In genomic region chr16:53061256-53061655, GRCh38 we compare ENCODE assay signal across 10 cellular contexts. TPM values are rescaled to one million over a fixed set of nuclear protein-coding genes. Genes with fewer than 3 reads are reported as not detected.
A peak's percentile ranks its signal among the peaks of the same experiment; 100 is the strongest.
DNase-seq lines count a peak whose midpoint lies in the region; ATAC-seq and TF ChIP-seq lines count a peak whose summit lies in the region.
"Had no signal": no experiment of that assay in that cellular context is flagged by ENCODE, and none has a peak within 500 bp of the region (broad histone marks: within the 10 kb centered on the region; RNA-seq: fewer than 3 reads in every experiment).

No MANE protein-coding gene starts in this region.

- ATAC-seq in GM19372 (IDR thresholded peaks at IDR 0.05; ENCODE audit: low read depth, unreplicated experiment), result peak; percentile 8
- ATAC-seq in HG03095 (IDR thresholded peaks at IDR 0.05; ENCODE audit: unreplicated experiment), result peak; percentile 29
- ATAC-seq in activated naive CD8-positive, alpha-beta T cell treated with anti-CD3 and anti-CD28 coated beads, Interleukin-2, amount 50 U/mL, for 24 hours, result no peak
- ATAC-seq in omental fat pad (ENCODE audit: low FRiP score), result no peak
- no peak for ATAC-seq in HG03460 (IDR thresholded peaks at IDR 0.05; ENCODE audit: unreplicated experiment)

- BruUV-seq in Caco-2 (replicated peaks; lab: Mats Ljungman, UMichigan), result no TSS peak

- H3K4me1 Mint-ChIP-seq in activated naive CD8-positive, alpha-beta T cell treated with anti-CD3 and anti-CD28 coated beads, Interleukin-2, amount 50 U/mL, for 24 hours, result peaks cover 54% of the 10 kb centered on the region
- H3K4me1 Mint-ChIP-seq in Caco-2 (ENCODE audit: low read depth, unreplicated experiment), result peaks cover 2% of the 10 kb centered on the region

- H3K36me3 ChIP-seq in GM06990 (ENCODE audit: control insufficient read depth, insufficient read depth, low read length) (no peaks in the 10 kb centered on the region; the same call in 1 of the 2 replicates), Caco-2 (ENCODE audit: control insufficient read depth, insufficient read depth, low read length) (no peaks in the 10 kb centered on the region)

- no peaks in the 10 kb centered on the region for H3K9me3 Mint-ChIP-seq in activated naive CD8-positive, alpha-beta T cell treated with anti-CD3 and anti-CD28 coated beads, Interleukin-2, amount 50 U/mL, for 24 hours
- H3K9me3 Mint-ChIP-seq in Caco-2 (ENCODE audit: unreplicated experiment), result no peaks in the 10 kb centered on the region
- H3K9me3 Mint-ChIP-seq: T-cell had no signal

- no peaks in the 10 kb centered on the region; the same call in 1 of the 2 replicates for H3K4me1 ChIP-seq in Caco-2

- peaks cover 3% of the 10 kb centered on the region for H3K36me3 Mint-ChIP-seq in activated naive CD8-positive, alpha-beta T cell treated with anti-CD3 and anti-CD28 coated beads, Interleukin-2, amount 50 U/mL, for 24 hours (ENCODE audit: low read depth)
- no peaks in the 10 kb centered on the region for H3K36me3 Mint-ChIP-seq in Caco-2 (ENCODE audit: insufficient read depth, unreplicated experiment)
- H3K36me3 Mint-ChIP-seq: T-cell had no signal

- POLR2A ChIA-PET in Caco-2 (lab: Charles Lee), result interaction anchor here (0.6 kb wide), 1 partner anchor 488 kb away, joined by 8 read pairs; no protein-coding TSS in a partner anchor

- CTCF ChIA-PET in Caco-2 (lab: Charles Lee), result no interaction called here

- no peak overlapping the region for H3K4me3 Mint-ChIP-seq in activated naive CD8-positive, alpha-beta T cell treated with anti-CD3 and anti-CD28 coated beads, Interleukin-2, amount 50 U/mL, for 24 hours
- no peak overlapping the region for H3K4me3 Mint-ChIP-seq in Caco-2 (ENCODE audit: unreplicated experiment)
- H3K4me3 Mint-ChIP-seq: T-cell had no signal

- H3K4me3 ChIP-seq in GM06990 (replicated peaks; ENCODE audit: low read depth, low read length) (peak overlapping the region; percentile 50), Caco-2 (ENCODE audit: low read depth, low read length) (no peak overlapping the region)

- H3K27me3 ChIP-seq in GM06990 (replicated peaks; ENCODE audit: control insufficient read depth, insufficient read depth, low read length), result no peaks in the 10 kb centered on the region
- H3K27me3 ChIP-seq in Caco-2 (replicated peaks; ENCODE audit: control insufficient read depth, insufficient read depth, low read length), result no peaks in the 10 kb centered on the region

- intact Hi-C loops in Caco-2 (cut with micrococcal nuclease; ENCODE audit: unreplicated experiment), result no loop called here

- peak; percentile 45 for DNase-seq in GM06990 (ENCODE audit: extremely low read depth, insufficient read length)
- DNase-seq in activated naive CD8-positive, alpha-beta T cell treated with anti-CD3 and anti-CD28 coated beads, Interleukin-2, amount 50 U/mL, for 24 hours, result no peak
- no peak for DNase-seq in omental fat pad (ENCODE audit: low spot score)
- no peak for DNase-seq in Caco-2
- DNase-seq in NCI-H2171 (lab: John Stamatoyannopoulos, UW), result no peak
- DNase-seq: NCI-H510A treated with DMSO at 0.1 percent for 48 hours had no signal

- TF ChIP-seq CTCF in GM06990 (IDR thresholded peaks at IDR 0.05; ENCODE audit: insufficient read depth, low read length, poor library complexity, severe bottlenecking), result no peak
- no peak for TF ChIP-seq CTCF in omental fat pad (IDR thresholded peaks at IDR 0.05)
- TF ChIP-seq CTCF in Caco-2 (IDR thresholded peaks at IDR 0.05; ENCODE audit: insufficient read depth in 1 of 2, low read depth in 1 of 2, low read length in 1 of 2, severe bottlenecking in 1 of 2, unreplicated experiment in 1 of 2), result no peak

- peak overlapping the region; percentile 12 for H3K27ac Mint-ChIP-seq in activated naive CD8-positive, alpha-beta T cell treated with anti-CD3 and anti-CD28 coated beads, Interleukin-2, amount 50 U/mL, for 24 hours
- no peak overlapping the region for H3K27ac Mint-ChIP-seq in Caco-2 (ENCODE audit: unreplicated experiment)

- no peaks in the 10 kb centered on the region for H3K27me3 Mint-ChIP-seq in activated naive CD8-positive, alpha-beta T cell treated with anti-CD3 and anti-CD28 coated beads, Interleukin-2, amount 50 U/mL, for 24 hours
- H3K27me3 Mint-ChIP-seq in Caco-2 (ENCODE audit: insufficient read depth, unreplicated experiment), result no peaks in the 10 kb centered on the region
- H3K27me3 Mint-ChIP-seq: T-cell had no signal

- H3K9me3 ChIP-seq in Caco-2, result no peaks in the 10 kb centered on the region

RNA-seq across cellular contexts. Expression of gene CHD9, which starts 6.5 kb away (rescaled TPM):
- total RNA-seq in omental fat pad (100 to 1,000 TPM in 2 of 4 donors, 10 to 100 TPM in 2; 59.0 to 210 (median 80.4) TPM), Caco-2 (2022) (29.1 and 32.0 TPM in 2 replicates)

RNA-seq across cellular contexts. Expression of gene CHD9NB, which starts 8.6 kb away (rescaled TPM):
- total RNA-seq in omental fat pad (1 to 10 TPM in 1 of 4 donors, under 1 TPM in 3; 0.48 to 5.5 (median 0.86) TPM), Caco-2 (2022) (not detected in 2 replicates)
- total RNA-seq: T-cell had no signal

Comparison
In these comparisons a context has a peak if more than half of its experiments do, and no peak if none do; other contexts are left out.
1. ATAC-seq: peak in GM19372 (single experiment) and HG03095 (single experiment); none in activated naive CD8-positive, alpha-beta T cell treated with anti-CD3 and anti-CD28 coated beads, Interleukin-2, amount 50 U/mL, for 24 hours (single experiment), omental fat pad (single experiment) and HG03460 (single experiment).